In genomic region chr2:238426568-238427434, GRCh38 we compare ENCODE assay signal across 8 cellular contexts. TPM values are rescaled to one million over a fixed set of nuclear protein-coding genes. Genes with fewer than 3 reads are reported as not detected.
DNase-seq lines count a peak whose midpoint lies in the region; ATAC-seq and TF ChIP-seq lines count a peak whose summit lies in the region.

A gene with protein sequence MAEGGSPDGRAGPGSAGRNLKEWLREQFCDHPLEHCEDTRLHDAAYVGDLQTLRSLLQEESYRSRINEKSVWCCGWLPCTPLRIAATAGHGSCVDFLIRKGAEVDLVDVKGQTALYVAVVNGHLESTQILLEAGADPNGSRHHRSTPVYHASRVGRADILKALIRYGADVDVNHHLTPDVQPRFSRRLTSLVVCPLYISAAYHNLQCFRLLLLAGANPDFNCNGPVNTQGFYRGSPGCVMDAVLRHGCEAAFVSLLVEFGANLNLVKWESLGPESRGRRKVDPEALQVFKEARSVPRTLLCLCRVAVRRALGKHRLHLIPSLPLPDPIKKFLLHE (plus strand): TSS chr2:238426927. CDS start chr2:238427071, 144 bp downstream.

- peaks cover 43% of the 10 kb centered on the region for H3K79me2 ChIP-seq in OCI-LY7 (ENCODE audit: insufficient read depth, low read depth, low read length)

- ATAC-seq in GM19438 (IDR thresholded peaks at IDR 0.05; ENCODE audit: low read depth, unreplicated experiment) = peak; percentile 80
- peak; percentile 83 for ATAC-seq in HG03571 (IDR thresholded peaks at IDR 0.05; ENCODE audit: unreplicated experiment)

- intact Hi-C loops in OCI-LY7 (cut with micrococcal nuclease; ENCODE audit: unreplicated experiment) = loop anchor here (2.0 to 5.0 kb wide), 2 partner anchors 138 to 184 kb away; partner anchors contain the start of genes HES6 and PER2

- TF ChIP-seq CTCF in OCI-LY7 (conservative IDR thresholded peaks at IDR 0.05; ENCODE audit: low read length) (no peak), epithelial cell of proximal tubule (conservative IDR thresholded peaks at IDR 0.05; ENCODE audit: low read depth, low read length) (no peak)

- peak within 1 kb of the TSS; percentile 86 for H2AFZ ChIP-seq in OCI-LY7 (ENCODE audit: low read length)

- H3K9me3 ChIP-seq in OCI-LY7 (ENCODE audit: low read length) = no peaks in the 10 kb centered on the region
- H3K9me3 ChIP-seq in mucosa of stomach (ENCODE audit: control insufficient read depth, low read length) = no peaks in the 10 kb centered on the region

- H3K9ac ChIP-seq in mucosa of stomach (ENCODE audit: low read length) = peak within 1 kb of the TSS; percentile 79

- peak within 1 kb of the TSS; percentile 70 for H3K27ac ChIP-seq in OCI-LY7 (ENCODE audit: low read depth, low read length, poor library complexity, severe bottlenecking)

- H3K4me1 ChIP-seq in OCI-LY7 (ENCODE audit: insufficient read depth, low read length, poor library complexity, severe bottlenecking) (peaks cover 21% of the 10 kb centered on the region), mucosa of stomach (ENCODE audit: control insufficient read depth, insufficient read depth, low read length) (peaks cover 9% of the 10 kb centered on the region)

- peak within 1 kb of the TSS; percentile 83 for H3K4me2 ChIP-seq in OCI-LY7 (ENCODE audit: low read length)

- CTCF ChIA-PET in OCI-LY7 (lab: Charles Lee; ENCODE audit: unreplicated experiment) = no interaction called here

- H3K9me2 ChIP-seq in OCI-LY7 (ENCODE audit: insufficient read depth, low read length) = no peaks in the 10 kb centered on the region

- H3K36me3 ChIP-seq in OCI-LY7 (ENCODE audit: insufficient read depth, low read length) (peaks cover 25% of the 10 kb centered on the region), mucosa of stomach (ENCODE audit: control insufficient read depth, insufficient read depth, low read length) (no peaks in the 10 kb centered on the region)

- H4K20me1 ChIP-seq in OCI-LY7 (ENCODE audit: insufficient read depth, low read length) = no peaks in the 10 kb centered on the region

- POLR2A ChIA-PET in OCI-LY7 (lab: Charles Lee) = interaction anchor here (0.7 to 1.0 kb wide), 2 partner anchors 14 to 1342 kb away, joined by 3 read pairs; no protein-coding TSS in a partner anchor

- no peaks in the 10 kb centered on the region for H3K27me3 ChIP-seq in mucosa of stomach (ENCODE audit: control insufficient read depth, insufficient read depth, low read length)

- BruUV-seq in OCI-LY7 (replicated peaks; lab: Mats Ljungman, UMichigan) = no TSS peak

- DNase-seq in COLO668 (lab: John Stamatoyannopoulos, UW; ENCODE audit: unreplicated experiment) = peak; percentile 84
- DNase-seq in OCI-LY7 (ENCODE audit: low spot score) = peak; percentile 93
- peak; percentile 72 for DNase-seq in activated T-cell treated with anti-CD3 and anti-CD28 coated beads for 24 hours (ENCODE audit: low read depth)
- no peak for DNase-seq in epithelial cell of proximal tubule (ENCODE audit: low read depth)
- peak; percentile 54 for DNase-seq in stimulated activated CD8-positive, alpha-beta memory T cell treated with anti-CD3 and anti-CD28 coated beads, Interleukin-7, amount 100 ng/mL, for 24 hours (ENCODE audit: low read depth)

- H3K4me3 ChIP-seq in OCI-LY7 (ENCODE audit: low read depth, low read length, poor library complexity, severe bottlenecking) = peak within 1 kb of the TSS; percentile 94
- peak within 1 kb of the TSS; percentile 74 for H3K4me3 ChIP-seq in epithelial cell of proximal tubule (ENCODE audit: low read depth, low read length)
- peak within 1 kb of the TSS; percentile 78 for H3K4me3 ChIP-seq in mucosa of stomach (ENCODE audit: low read length)

RNA-seq across cellular contexts. Expression of the gene that starts here (rescaled TPM):
- 18.0 and 19.4 TPM in 2 replicates for total RNA-seq in OCI-LY7 (2014; rRNA removed; shearing (Covaris generic))
- 37.7 and 49.6 TPM in 2 replicates for total RNA-seq in OCI-LY7 (2022)
- 23.5 and 29.7 TPM in 2 replicates for total RNA-seq in epithelial cell of proximal tubule
